9 cellular contexts compared by ENCODE assay signal in genomic region chr17:27529230-27529796, GRCh38.
DNase-seq lines count a peak whose midpoint lies in the region; ATAC-seq and TF ChIP-seq lines count a peak whose summit lies in the region.
"Had no signal": no experiment of that assay in that cellular context is flagged by ENCODE, and none has a peak within 500 bp of the region (broad histone marks: within the 10 kb centered on the region; RNA-seq: fewer than 3 reads in every experiment).

No MANE protein-coding gene starts in this region.

- intact Hi-C loops in CD14-positive monocyte (cut with micrococcal nuclease) = loop anchor here in 1 of 2 donors (2.0 kb wide), 1 partner anchor 115 kb away; no protein-coding TSS in a partner anchor
- intact Hi-C loops in left lung (cut with DNase I) = loop anchor here in 1 of 2 donors (10.0 kb wide), 2 partner anchors 55 kb away; no protein-coding TSS in a partner anchor

- no peaks in the 10 kb centered on the region for H3K9me3 ChIP-seq in HEK293 (ENCODE audit: control insufficient read depth, insufficient read depth, low read depth, low read length)
- no peaks in the 10 kb centered on the region for H3K9me3 ChIP-seq in left lung

- peak overlapping the region; percentile 99 to 100 (median 99) for H3K27ac Mint-ChIP-seq in CD14-positive monocyte

- no peaks in the 10 kb centered on the region for H3K27me3 ChIP-seq in left lung

- H3K4me3 ChIP-seq in HEK293 (ENCODE audit: low read depth, low read length) (no peak overlapping the region), left lung (no peak overlapping the region)

- CTCF ChIA-PET in HEK293 (lab: Yijun Ruan, JAX) = interaction anchor here (0.7 to 1.6 kb wide), 4 partner anchors 10 to 64 kb away, joined by 3 read pairs; no protein-coding TSS in a partner anchor

- peak overlapping the region in 1 of 2 donors; percentile 78 for H3K4me3 Mint-ChIP-seq in CD14-positive monocyte

- H3K27me3 Mint-ChIP-seq in CD14-positive monocyte (ENCODE audit: low read depth in 3 of 3) = peaks cover 0 to 2% (median 0%) of the 10 kb centered on the region in 3 donors

- TF ChIP-seq CTCF in CD14-positive monocyte (IDR thresholded peaks at IDR 0.05) (no peak), HEK293 (tag by site-specific recombination; IDR thresholded peaks at IDR 0.05) (no peak), left lung (IDR thresholded peaks at IDR 0.05) (no peak)

- H3K36me3 ChIP-seq in HEK293 (ENCODE audit: control insufficient read depth in 2 of 2, insufficient read depth in 1 of 2, low read length in 2 of 2) (no peaks in the 10 kb centered on the region), left lung (no peaks in the 10 kb centered on the region)

- H3K36me3 Mint-ChIP-seq in CD14-positive monocyte = peaks cover 0 to 3% of the 10 kb centered on the region in 2 donors

- H3K27ac ChIP-seq in HEK293 (ENCODE audit: extremely low read depth, low read depth, low read length) (peak overlapping the region; percentile 25; the same call in 1 of the 2 replicates), left lung (peak overlapping the region; percentile 72 to 93)

- H3K4me1 ChIP-seq in HEK293 (ENCODE audit: control insufficient read depth, insufficient read depth, low read length) (peaks cover 21% of the 10 kb centered on the region), left lung (peaks cover 43 to 88% of the 10 kb centered on the region in 2 donors)

- ATAC-seq in left lung (peak; percentile 23), GM18858 (IDR thresholded peaks at IDR 0.05; ENCODE audit: unreplicated experiment) (no peak), HG03025 (IDR thresholded peaks at IDR 0.05; ENCODE audit: low FRiP score, unreplicated experiment) (no peak), left lobe of liver (no peak)

- peaks cover 95% of the 10 kb centered on the region for H3K4me1 Mint-ChIP-seq in CD14-positive monocyte

- DNase-seq in CD14-positive monocyte (ENCODE audit: low spot score) = peak; percentile 58
- DNase-seq in SKM-1 treated with dmso at 0.1 percent for 144 hours (lab: John Stamatoyannopoulos, UW; ENCODE audit: unreplicated experiment) = peak; percentile 86
- DNase-seq in left lung = peak; percentile 74 to 87
- no peak for DNase-seq in effector CD8-positive, alpha-beta T cell (lab: John Stamatoyannopoulos, UW)
- no peak for DNase-seq in left lobe of liver (ENCODE audit: low spot score)
- DNase-seq: NCI-H1105 had no signal

- POLR2A ChIA-PET in HEK293 (lab: Yijun Ruan, JAX) = interaction anchor here (0.9 kb wide), 1 partner anchor 235 kb away, joined by 3 read pairs; the partner anchor contains the start of gene WSB1

- H3K9me3 Mint-ChIP-seq in CD14-positive monocyte = no peaks in the 10 kb centered on the region

TF ChIP-seq in HEK293, 187 proteins besides CTCF, POLR2A, EP300 and RAD21 (continues in another document):
- no peak for TF ChIP-seq ZNF223 (tag by site-specific recombination; IDR thresholded peaks at IDR 0.05)
- peak; percentile 55; the same call in 1 of the 2 replicates for TF ChIP-seq YY2 (tag by site-specific recombination; IDR thresholded peaks at IDR 0.05)
- peak; percentile 71 for TF ChIP-seq OSR2 (tag by site-specific recombination; IDR thresholded peaks at IDR 0.05)
- TF ChIP-seq ZNF280D (tag by site-specific recombination; IDR thresholded peaks at IDR 0.05) = no peak
- TF ChIP-seq ZBTB20 (tag by site-specific recombination; IDR thresholded peaks at IDR 0.05) = no peak
- no peak for TF ChIP-seq EGR2 (tag by site-specific recombination; IDR thresholded peaks at IDR 0.05; ENCODE audit: low read depth)
- peak; percentile 63; the same call in 1 of the 2 replicates for TF ChIP-seq IKZF3 (tag by site-specific recombination; IDR thresholded peaks at IDR 0.05)
- TF ChIP-seq PATZ1 (tag by site-specific recombination; IDR thresholded peaks at IDR 0.05) = peak; percentile 57
- TF ChIP-seq ZSCAN30 (tag by site-specific recombination; IDR thresholded peaks at IDR 0.05) = no peak
- TF ChIP-seq ZNF704 (tag by site-specific recombination; IDR thresholded peaks at IDR 0.05) = no peak
- no peak for TF ChIP-seq ZNF19 (tag by site-specific recombination; IDR thresholded peaks at IDR 0.05; ENCODE audit: low read depth)
- peak; percentile 95 for TF ChIP-seq ZIC2 (tag by site-specific recombination; IDR thresholded peaks at IDR 0.05)
- no peak for TF ChIP-seq ZNF580 (tag by site-specific recombination; IDR thresholded peaks at IDR 0.05)
- peak; percentile 67; the same call in 1 of the 2 replicates for TF ChIP-seq MEIS1 (CRISPR knock-in tag; IDR thresholded peaks at IDR 0.05; ENCODE audit: borderline replicate concordance)
- TF ChIP-seq ZNF600 (tag by site-specific recombination; IDR thresholded peaks at IDR 0.05) = peak; percentile 34; the same call in 1 of the 2 replicates
- TF ChIP-seq ZNF629 (tag by site-specific recombination; IDR thresholded peaks at IDR 0.05) = no peak; the same call in 1 of the 2 replicates
- no peak for TF ChIP-seq ZNF426 (tag by site-specific recombination; IDR thresholded peaks at IDR 0.05)
- TF ChIP-seq, protein P1, sequence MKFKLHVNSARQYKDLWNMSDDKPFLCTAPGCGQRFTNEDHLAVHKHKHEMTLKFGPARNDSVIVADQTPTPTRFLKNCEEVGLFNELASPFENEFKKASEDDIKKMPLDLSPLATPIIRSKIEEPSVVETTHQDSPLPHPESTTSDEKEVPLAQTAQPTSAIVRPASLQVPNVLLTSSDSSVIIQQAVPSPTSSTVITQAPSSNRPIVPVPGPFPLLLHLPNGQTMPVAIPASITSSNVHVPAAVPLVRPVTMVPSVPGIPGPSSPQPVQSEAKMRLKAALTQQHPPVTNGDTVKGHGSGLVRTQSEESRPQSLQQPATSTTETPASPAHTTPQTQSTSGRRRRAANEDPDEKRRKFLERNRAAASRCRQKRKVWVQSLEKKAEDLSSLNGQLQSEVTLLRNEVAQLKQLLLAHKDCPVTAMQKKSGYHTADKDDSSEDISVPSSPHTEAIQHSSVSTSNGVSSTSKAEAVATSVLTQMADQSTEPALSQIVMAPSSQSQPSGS (tag by site-specific recombination; IDR thresholded peaks at IDR 0.05; ENCODE audit: low read depth) = no peak
- TF ChIP-seq HOXC10 (CRISPR knock-in tag; IDR thresholded peaks at IDR 0.05) = no peak
- no peak for TF ChIP-seq ZNF660 (tag by site-specific recombination; IDR thresholded peaks at IDR 0.05)
- peak; percentile 91 for TF ChIP-seq GLIS1 (tag by site-specific recombination; IDR thresholded peaks at IDR 0.05)
- peak; percentile 73; the same call in 1 of the 2 replicates for TF ChIP-seq ZEB2 (tag by site-specific recombination; IDR thresholded peaks at IDR 0.05)
- no peak for TF ChIP-seq ZNF354C (tag by site-specific recombination; IDR thresholded peaks at IDR 0.05; ENCODE audit: borderline replicate concordance, low read depth)
- TF ChIP-seq ZBTB17 (tag by site-specific recombination; IDR thresholded peaks at IDR 0.05) = peak; percentile 62
- TF ChIP-seq ZNF621 (tag by site-specific recombination; IDR thresholded peaks at IDR 0.05) = no peak

Comparison
In these comparisons a context has a peak if more than half of its experiments do, and no peak if none do; other contexts are left out.
1. DNase-seq: peak in CD14-positive monocyte (single experiment), SKM-1 treated with dmso at 0.1 percent for 144 hours (single experiment) and left lung (2 of 2); none in effector CD8-positive, alpha-beta T cell (single experiment) and left lobe of liver (single experiment).